1 cellular context compared by ENCODE assay signal in the genomic region with DNA sequence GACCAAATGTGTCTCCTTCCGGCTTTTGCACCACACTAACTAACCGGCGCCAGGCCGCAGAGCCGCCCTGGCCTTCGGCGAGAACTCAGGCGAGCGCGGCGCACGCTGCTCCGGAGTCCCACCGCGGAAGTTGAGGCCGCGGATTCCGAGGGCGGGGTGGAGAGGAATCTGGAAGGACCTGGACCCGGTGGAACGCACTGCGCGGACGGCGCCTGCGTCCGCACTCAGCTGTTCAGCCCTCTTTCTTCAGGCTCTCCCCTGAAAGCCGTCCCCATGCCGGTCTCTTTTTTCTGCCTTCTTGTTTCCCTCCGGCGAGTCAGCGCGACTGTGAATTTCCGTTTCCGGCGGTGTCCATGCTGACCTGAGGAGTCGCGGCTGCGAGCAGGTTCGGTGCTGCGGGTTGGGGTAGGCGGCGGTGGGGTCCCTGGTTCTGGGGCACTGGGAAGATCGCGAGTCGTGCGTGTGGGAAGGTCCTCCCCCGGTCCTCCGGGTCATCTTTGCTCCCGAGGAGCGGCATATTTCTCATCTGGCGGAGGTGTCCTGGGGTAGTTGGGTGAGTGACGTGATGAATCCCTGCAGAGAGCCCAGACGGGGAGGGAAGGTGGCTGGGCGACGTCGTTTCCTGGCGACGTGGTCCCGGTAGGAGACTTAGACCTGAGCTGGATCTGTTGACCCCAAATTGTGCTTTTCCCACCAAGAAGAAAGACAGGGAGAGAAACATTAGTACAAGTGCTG.
A peak's percentile ranks its signal among the peaks of the same experiment; 100 is the strongest.
TF ChIP-seq lines count a peak whose summit lies in the region.

A gene with protein sequence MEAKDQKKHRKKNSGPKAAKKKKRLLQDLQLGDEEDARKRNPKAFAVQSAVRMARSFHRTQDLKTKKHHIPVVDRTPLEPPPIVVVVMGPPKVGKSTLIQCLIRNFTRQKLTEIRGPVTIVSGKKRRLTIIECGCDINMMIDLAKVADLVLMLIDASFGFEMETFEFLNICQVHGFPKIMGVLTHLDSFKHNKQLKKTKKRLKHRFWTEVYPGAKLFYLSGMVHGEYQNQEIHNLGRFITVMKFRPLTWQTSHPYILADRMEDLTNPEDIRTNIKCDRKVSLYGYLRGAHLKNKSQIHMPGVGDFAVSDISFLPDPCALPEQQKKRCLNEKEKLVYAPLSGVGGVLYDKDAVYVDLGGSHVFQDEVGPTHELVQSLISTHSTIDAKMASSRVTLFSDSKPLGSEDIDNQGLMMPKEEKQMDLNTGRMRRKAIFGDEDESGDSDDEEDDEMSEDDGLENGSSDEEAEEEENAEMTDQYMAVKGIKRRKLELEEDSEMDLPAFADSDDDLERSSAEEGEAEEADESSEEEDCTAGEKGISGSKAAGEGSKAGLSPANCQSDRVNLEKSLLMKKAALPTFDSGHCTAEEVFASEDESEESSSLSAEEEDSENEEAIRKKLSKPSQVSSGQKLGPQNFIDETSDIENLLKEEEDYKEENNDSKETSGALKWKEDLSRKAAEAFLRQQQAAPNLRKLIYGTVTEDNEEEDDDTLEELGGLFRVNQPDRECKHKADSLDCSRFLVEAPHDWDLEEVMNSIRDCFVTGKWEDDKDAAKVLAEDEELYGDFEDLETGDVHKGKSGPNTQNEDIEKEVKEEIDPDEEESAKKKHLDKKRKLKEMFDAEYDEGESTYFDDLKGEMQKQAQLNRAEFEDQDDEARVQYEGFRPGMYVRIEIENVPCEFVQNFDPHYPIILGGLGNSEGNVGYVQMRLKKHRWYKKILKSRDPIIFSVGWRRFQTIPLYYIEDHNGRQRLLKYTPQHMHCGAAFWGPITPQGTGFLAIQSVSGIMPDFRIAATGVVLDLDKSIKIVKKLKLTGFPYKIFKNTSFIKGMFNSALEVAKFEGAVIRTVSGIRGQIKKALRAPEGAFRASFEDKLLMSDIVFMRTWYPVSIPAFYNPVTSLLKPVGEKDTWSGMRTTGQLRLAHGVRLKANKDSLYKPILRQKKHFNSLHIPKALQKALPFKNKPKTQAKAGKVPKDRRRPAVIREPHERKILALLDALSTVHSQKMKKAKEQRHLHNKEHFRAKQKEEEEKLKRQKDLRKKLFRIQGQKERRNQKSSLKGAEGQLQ (plus strand): TSS at position 350 of the 735 bp plus-strand sequence. CDS start 1,600 bp downstream, outside the sequence.

TF ChIP-seq in HepG2, 621 proteins besides CTCF, POLR2A, EP300 and RAD21 (continued from another document and continues in another):
- TF ChIP-seq RARA (CRISPR knock-in tag; IDR thresholded peaks at IDR 0.05) = 0 out of 2 replicates have a peak, but pooled peaks have one; percentile 24
- peak; percentile 97 for TF ChIP-seq KMT2A (CRISPR knock-in tag; IDR thresholded peaks at IDR 0.05)
- TF ChIP-seq PLRG1 (conservative IDR thresholded peaks at IDR 0.05) = no peak
- no peak for TF ChIP-seq ZNF598 (CRISPR knock-in tag; IDR thresholded peaks at IDR 0.05; ENCODE audit: borderline replicate concordance)
- TF ChIP-seq ZKSCAN5 (CRISPR knock-in tag; IDR thresholded peaks at IDR 0.05) = 0 out of 2 replicates have a peak, but pooled peaks have one; percentile 68
- TF ChIP-seq, protein P1, sequence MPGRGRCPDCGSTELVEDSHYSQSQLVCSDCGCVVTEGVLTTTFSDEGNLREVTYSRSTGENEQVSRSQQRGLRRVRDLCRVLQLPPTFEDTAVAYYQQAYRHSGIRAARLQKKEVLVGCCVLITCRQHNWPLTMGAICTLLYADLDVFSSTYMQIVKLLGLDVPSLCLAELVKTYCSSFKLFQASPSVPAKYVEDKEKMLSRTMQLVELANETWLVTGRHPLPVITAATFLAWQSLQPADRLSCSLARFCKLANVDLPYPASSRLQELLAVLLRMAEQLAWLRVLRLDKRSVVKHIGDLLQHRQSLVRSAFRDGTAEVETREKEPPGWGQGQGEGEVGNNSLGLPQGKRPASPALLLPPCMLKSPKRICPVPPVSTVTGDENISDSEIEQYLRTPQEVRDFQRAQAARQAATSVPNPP (CRISPR knock-in tag; IDR thresholded peaks at IDR 0.05) = peak; percentile 79
- TF ChIP-seq, protein P2, sequence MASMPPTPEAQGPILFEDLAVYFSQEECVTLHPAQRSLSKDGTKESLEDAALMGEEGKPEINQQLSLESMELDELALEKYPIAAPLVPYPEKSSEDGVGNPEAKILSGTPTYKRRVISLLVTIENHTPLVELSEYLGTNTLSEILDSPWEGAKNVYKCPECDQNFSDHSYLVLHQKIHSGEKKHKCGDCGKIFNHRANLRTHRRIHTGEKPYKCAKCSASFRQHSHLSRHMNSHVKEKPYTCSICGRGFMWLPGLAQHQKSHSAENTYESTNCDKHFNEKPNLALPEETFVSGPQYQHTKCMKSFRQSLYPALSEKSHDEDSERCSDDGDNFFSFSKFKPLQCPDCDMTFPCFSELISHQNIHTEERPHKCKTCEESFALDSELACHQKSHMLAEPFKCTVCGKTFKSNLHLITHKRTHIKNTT (CRISPR knock-in tag; IDR thresholded peaks at IDR 0.05) = no peak
- TF ChIP-seq, protein P3, sequence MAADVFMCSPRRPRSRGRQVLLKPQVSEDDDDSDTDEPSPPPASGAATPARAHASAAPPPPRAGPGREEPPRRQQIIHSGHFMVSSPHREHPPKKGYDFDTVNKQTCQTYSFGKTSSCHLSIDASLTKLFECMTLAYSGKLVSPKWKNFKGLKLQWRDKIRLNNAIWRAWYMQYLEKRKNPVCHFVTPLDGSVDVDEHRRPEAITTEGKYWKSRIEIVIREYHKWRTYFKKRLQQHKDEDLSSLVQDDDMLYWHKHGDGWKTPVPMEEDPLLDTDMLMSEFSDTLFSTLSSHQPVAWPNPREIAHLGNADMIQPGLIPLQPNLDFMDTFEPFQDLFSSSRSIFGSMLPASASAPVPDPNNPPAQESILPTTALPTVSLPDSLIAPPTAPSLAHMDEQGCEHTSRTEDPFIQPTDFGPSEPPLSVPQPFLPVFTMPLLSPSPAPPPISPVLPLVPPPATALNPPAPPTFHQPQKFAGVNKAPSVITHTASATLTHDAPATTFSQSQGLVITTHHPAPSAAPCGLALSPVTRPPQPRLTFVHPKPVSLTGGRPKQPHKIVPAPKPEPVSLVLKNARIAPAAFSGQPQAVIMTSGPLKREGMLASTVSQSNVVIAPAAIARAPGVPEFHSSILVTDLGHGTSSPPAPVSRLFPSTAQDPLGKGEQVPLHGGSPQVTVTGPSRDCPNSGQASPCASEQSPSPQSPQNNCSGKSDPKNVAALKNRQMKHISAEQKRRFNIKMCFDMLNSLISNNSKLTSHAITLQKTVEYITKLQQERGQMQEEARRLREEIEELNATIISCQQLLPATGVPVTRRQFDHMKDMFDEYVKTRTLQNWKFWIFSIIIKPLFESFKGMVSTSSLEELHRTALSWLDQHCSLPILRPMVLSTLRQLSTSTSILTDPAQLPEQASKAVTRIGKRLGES (CRISPR knock-in tag; IDR thresholded peaks at IDR 0.05; ENCODE audit: borderline replicate concordance) = 0 out of 2 replicates have a peak, but pooled peaks have one; percentile 56
- peak; percentile 93 for TF ChIP-seq ATF7-NPFF (CRISPR knock-in tag; IDR thresholded peaks at IDR 0.05; ENCODE audit: low read depth)
- TF ChIP-seq ZNF841 (CRISPR knock-in tag; IDR thresholded peaks at IDR 0.05; ENCODE audit: borderline replicate concordance) = peak; percentile 79; the same call in 1 of the 2 replicates
- TF ChIP-seq, protein P4, sequence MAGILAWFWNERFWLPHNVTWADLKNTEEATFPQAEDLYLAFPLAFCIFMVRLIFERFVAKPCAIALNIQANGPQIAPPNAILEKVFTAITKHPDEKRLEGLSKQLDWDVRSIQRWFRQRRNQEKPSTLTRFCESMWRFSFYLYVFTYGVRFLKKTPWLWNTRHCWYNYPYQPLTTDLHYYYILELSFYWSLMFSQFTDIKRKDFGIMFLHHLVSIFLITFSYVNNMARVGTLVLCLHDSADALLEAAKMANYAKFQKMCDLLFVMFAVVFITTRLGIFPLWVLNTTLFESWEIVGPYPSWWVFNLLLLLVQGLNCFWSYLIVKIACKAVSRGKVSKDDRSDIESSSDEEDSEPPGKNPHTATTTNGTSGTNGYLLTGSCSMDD (CRISPR knock-in tag; IDR thresholded peaks at IDR 0.05) = peak; percentile 92; the same call in 1 of the 2 replicates
- TF ChIP-seq, protein P5, sequence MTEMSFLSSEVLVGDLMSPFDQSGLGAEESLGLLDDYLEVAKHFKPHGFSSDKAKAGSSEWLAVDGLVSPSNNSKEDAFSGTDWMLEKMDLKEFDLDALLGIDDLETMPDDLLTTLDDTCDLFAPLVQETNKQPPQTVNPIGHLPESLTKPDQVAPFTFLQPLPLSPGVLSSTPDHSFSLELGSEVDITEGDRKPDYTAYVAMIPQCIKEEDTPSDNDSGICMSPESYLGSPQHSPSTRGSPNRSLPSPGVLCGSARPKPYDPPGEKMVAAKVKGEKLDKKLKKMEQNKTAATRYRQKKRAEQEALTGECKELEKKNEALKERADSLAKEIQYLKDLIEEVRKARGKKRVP (CRISPR knock-in tag; IDR thresholded peaks at IDR 0.05) = peak in 1 of 2 experiments; percentile 67; a peak in 2 of 4 replicates
- TF ChIP-seq, protein P6, sequence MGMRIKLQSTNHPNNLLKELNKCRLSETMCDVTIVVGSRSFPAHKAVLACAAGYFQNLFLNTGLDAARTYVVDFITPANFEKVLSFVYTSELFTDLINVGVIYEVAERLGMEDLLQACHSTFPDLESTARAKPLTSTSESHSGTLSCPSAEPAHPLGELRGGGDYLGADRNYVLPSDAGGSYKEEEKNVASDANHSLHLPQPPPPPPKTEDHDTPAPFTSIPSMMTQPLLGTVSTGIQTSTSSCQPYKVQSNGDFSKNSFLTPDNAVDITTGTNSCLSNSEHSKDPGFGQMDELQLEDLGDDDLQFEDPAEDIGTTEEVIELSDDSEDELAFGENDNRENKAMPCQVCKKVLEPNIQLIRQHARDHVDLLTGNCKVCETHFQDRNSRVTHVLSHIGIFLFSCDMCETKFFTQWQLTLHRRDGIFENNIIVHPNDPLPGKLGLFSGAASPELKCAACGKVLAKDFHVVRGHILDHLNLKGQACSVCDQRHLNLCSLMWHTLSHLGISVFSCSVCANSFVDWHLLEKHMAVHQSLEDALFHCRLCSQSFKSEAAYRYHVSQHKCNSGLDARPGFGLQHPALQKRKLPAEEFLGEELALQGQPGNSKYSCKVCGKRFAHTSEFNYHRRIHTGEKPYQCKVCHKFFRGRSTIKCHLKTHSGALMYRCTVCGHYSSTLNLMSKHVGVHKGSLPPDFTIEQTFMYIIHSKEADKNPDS (CRISPR knock-in tag; IDR thresholded peaks at IDR 0.05) = no peak
- peak; percentile 77 for TF ChIP-seq ZNF124 (CRISPR knock-in tag; IDR thresholded peaks at IDR 0.05)
- 0 out of 2 replicates have a peak, but pooled peaks have one; percentile 44 for TF ChIP-seq HMG20B (CRISPR knock-in tag; conservative IDR thresholded peaks at IDR 0.05)
- TF ChIP-seq ZNF775 (CRISPR knock-in tag; IDR thresholded peaks at IDR 0.05; ENCODE audit: borderline replicate concordance) = 0 out of 2 replicates have a peak, but pooled peaks have one; percentile 44
- TF ChIP-seq ZNF263 (CRISPR knock-in tag; IDR thresholded peaks at IDR 0.05) = peak; percentile 48
- no peak for TF ChIP-seq SNRNP70 (IDR thresholded peaks at IDR 0.05; ENCODE audit: low read depth, low read length)
- TF ChIP-seq ZSCAN21 (CRISPR knock-in tag; IDR thresholded peaks at IDR 0.05; ENCODE audit: borderline replicate concordance) = peak; percentile 70; the same call in 1 of the 2 replicates
- no peak for TF ChIP-seq NR2F6 (IDR thresholded peaks at IDR 0.05)
- peak; percentile 61; the same call in 1 of the 2 replicates for TF ChIP-seq NR2F6 (CRISPR knock-in tag; IDR thresholded peaks at IDR 0.05)
- TF ChIP-seq, protein P7, sequence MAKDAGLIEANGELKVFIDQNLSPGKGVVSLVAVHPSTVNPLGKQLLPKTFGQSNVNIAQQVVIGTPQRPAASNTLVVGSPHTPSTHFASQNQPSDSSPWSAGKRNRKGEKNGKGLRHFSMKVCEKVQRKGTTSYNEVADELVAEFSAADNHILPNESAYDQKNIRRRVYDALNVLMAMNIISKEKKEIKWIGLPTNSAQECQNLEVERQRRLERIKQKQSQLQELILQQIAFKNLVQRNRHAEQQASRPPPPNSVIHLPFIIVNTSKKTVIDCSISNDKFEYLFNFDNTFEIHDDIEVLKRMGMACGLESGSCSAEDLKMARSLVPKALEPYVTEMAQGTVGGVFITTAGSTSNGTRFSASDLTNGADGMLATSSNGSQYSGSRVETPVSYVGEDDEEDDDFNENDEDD (CRISPR knock-in tag; IDR thresholded peaks at IDR 0.05; ENCODE audit: borderline replicate concordance) = peak; percentile 77; the same call in 1 of the 2 replicates
- TF ChIP-seq TBL1XR1 (IDR thresholded peaks at IDR 0.05; ENCODE audit: borderline replicate concordance, low read length, partially characterized antibody) = peak; percentile 59
- TF ChIP-seq, protein P8, sequence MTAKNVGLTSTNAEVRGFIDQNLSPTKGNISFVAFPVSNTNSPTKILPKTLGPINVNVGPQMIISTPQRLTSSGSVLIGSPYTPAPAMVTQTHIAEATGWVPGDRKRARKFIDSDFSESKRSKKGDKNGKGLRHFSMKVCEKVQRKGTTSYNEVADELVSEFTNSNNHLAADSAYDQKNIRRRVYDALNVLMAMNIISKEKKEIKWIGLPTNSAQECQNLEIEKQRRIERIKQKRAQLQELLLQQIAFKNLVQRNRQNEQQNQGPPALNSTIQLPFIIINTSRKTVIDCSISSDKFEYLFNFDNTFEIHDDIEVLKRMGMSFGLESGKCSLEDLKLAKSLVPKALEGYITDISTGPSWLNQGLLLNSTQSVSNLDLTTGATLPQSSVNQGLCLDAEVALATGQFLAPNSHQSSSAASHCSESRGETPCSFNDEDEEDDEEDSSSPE (CRISPR knock-in tag; IDR thresholded peaks at IDR 0.05) = peak; percentile 80
- TF ChIP-seq TARDBP (CRISPR knock-in tag; IDR thresholded peaks at IDR 0.05) = peak; percentile 92
- TF ChIP-seq NFYC (CRISPR knock-in tag; IDR thresholded peaks at IDR 0.05) = peak; percentile 54; the same call in 1 of the 2 replicates
- no peak; the same call in 1 of the 2 replicates for TF ChIP-seq TBX3 (IDR thresholded peaks at IDR 0.05; ENCODE audit: borderline replicate concordance)
- peak; percentile 75; the same call in 1 of the 2 replicates for TF ChIP-seq ZNF460 (CRISPR knock-in tag; IDR thresholded peaks at IDR 0.05; ENCODE audit: borderline replicate concordance)
- no peak for TF ChIP-seq SRSF4 (IDR thresholded peaks at IDR 0.05; ENCODE audit: low read depth, low read length, poor library complexity, severe bottlenecking)
- peak; percentile 88 for TF ChIP-seq MTF1 (CRISPR knock-in tag; IDR thresholded peaks at IDR 0.05)
- TF ChIP-seq KDM5A (IDR thresholded peaks at IDR 0.05; ENCODE audit: borderline replicate concordance, low read length) = peak; percentile 98
- peak; percentile 29; the same call in 1 of the 2 replicates for TF ChIP-seq PPARG (CRISPR knock-in tag; conservative IDR thresholded peaks at IDR 0.05)
- TF ChIP-seq ZNF160 (CRISPR knock-in tag; IDR thresholded peaks at IDR 0.05) = peak; percentile 85
- TF ChIP-seq, protein P9, sequence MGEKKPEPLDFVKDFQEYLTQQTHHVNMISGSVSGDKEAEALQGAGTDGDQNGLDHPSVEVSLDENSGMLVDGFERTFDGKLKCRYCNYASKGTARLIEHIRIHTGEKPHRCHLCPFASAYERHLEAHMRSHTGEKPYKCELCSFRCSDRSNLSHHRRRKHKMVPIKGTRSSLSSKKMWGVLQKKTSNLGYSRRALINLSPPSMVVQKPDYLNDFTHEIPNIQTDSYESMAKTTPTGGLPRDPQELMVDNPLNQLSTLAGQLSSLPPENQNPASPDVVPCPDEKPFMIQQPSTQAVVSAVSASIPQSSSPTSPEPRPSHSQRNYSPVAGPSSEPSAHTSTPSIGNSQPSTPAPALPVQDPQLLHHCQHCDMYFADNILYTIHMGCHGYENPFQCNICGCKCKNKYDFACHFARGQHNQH (CRISPR knock-in tag; IDR thresholded peaks at IDR 0.05) = peak; percentile 93
- peak; percentile 99 for TF ChIP-seq SPEN (CRISPR knock-in tag; IDR thresholded peaks at IDR 0.05; ENCODE audit: low read depth)
